Comparison of ENCODE assay signal across 19 cellular contexts in genomic region chr13:109844396-109844795, GRCh38. TPM values are rescaled to one million over a fixed set of nuclear protein-coding genes. Genes with fewer than 3 reads are reported as not detected.
A peak's percentile ranks its signal among the peaks of the same experiment; 100 is the strongest.
DNase-seq lines count a peak whose midpoint lies in the region; ATAC-seq and TF ChIP-seq lines count a peak whose summit lies in the region.
"Had no signal": no experiment of that assay in that cellular context is flagged by ENCODE, and none has a peak within 500 bp of the region (broad histone marks: within the 10 kb centered on the region; RNA-seq: fewer than 3 reads in every experiment).

No MANE protein-coding gene starts in this region.

- TF ChIP-seq CTCF in C4-2B (conservative IDR thresholded peaks at IDR 0.05) = no peak
- TF ChIP-seq CTCF in epithelial cell of esophagus (IDR thresholded peaks at IDR 0.05; ENCODE audit: insufficient read depth, low read depth, low read length, missing control alignments) = no peak

- peak overlapping the region; percentile 8; the same call in 1 of the 2 replicates for H3K27ac ChIP-seq in C4-2B
- no peak overlapping the region for H3K27ac ChIP-seq in neuronal stem cell (replicated peaks; ENCODE audit: low read length)
- H3K27ac ChIP-seq: BLaER1 treated with 17β-estradiol and CSF1 and Interleukin-3, amounts not matched to agents 10 nM and 100 nM; hepatocyte had no signal

- no peak overlapping the region for H3K4ac ChIP-seq in neuronal stem cell (ENCODE audit: low read length)

- H3K79me1 ChIP-seq in neuronal stem cell (ENCODE audit: low read depth, low read length) = no peaks in the 10 kb centered on the region

- H2BK12ac ChIP-seq in neuronal stem cell (ENCODE audit: low read length) = no peak overlapping the region

- no peak overlapping the region for H4K91ac ChIP-seq in neuronal stem cell (ENCODE audit: low read depth, low read length, poor library complexity)

- no peak overlapping the region for H2BK5ac ChIP-seq in neuronal stem cell (ENCODE audit: low read length)

- DNase-seq in MG63 = peak; percentile 14
- peak; percentile 78 for DNase-seq in epithelial cell of esophagus (ENCODE audit: low read depth)
- DNase-seq in renal cortical epithelial cell (ENCODE audit: low read depth) = peak; percentile 31
- no peak for DNase-seq in neuronal stem cell (ENCODE audit: low spot score)
- DNase-seq in HAP-1 (ENCODE audit: low spot score in 2 of 2) = no peak
- no peak for DNase-seq in activated CD4-positive, alpha-beta T cell treated with anti-CD3 and anti-CD28 coated beads, Interleukin-2, amount 50 U/mL, for 1 hour
- DNase-seq: activated CD4-positive, alpha-beta T cell treated with anti-CD3 and anti-CD28 coated beads for 1 hour; activated T-cell treated with anti-CD3 and anti-CD28 coated beads, Interleukin-2, amount 50 U/mL, for 24 hours; anterior cingulate cortex; effector memory CD4-positive, alpha-beta T cell; GF-D8; KG1; NCI-H2081; nucleus accumbens; stimulated activated CD4-positive, alpha-beta T cell treated with anti-CD3 and anti-CD28 coated beads, Interleukin-1b, Interleukin-23, amount 100 ng/mL, for 48 hours had no signal

- H2AK5ac ChIP-seq in neuronal stem cell (ENCODE audit: low read depth, low read length) = no peak overlapping the region

- no peak overlapping the region for H3K18ac ChIP-seq in neuronal stem cell (ENCODE audit: low read length)

- in situ Hi-C loops in HAP-1 (cut with MboI; ENCODE audit: low sequenced_read_pairs) = no loop called here

- H3K27me3 ChIP-seq in MG63 (no peaks in the 10 kb centered on the region; the same call in 1 of the 2 replicates), neuronal stem cell (ENCODE audit: control insufficient read depth in 3 of 3, insufficient read depth in 3 of 3, low read depth in 1 of 3, low read length in 3 of 3) (peaks cover 0 to 76% (median 0%) of the 10 kb centered on the region in 3 experiments), HAP-1 (ENCODE audit: low read depth) (no peaks in the 10 kb centered on the region)
- H3K27me3 ChIP-seq: BLaER1 treated with 17β-estradiol and CSF1 and Interleukin-3, amounts not matched to agents 10 nM and 100 nM had no signal

- no peak overlapping the region for H4K8ac ChIP-seq in neuronal stem cell (ENCODE audit: low read depth, low read length)

- H3K4me1 ChIP-seq in neuronal stem cell (ENCODE audit: control insufficient read depth in 2 of 2, insufficient read depth in 1 of 2, low read depth in 1 of 2, low read length in 2 of 2) (peaks cover 2 to 7% of the 10 kb centered on the region in 2 donors), HAP-1 (no peaks in the 10 kb centered on the region)

- no peak overlapping the region for H3K9ac ChIP-seq in neuronal stem cell (ENCODE audit: low read depth, low read length, poor library complexity)
- H3K9ac ChIP-seq: BLaER1 treated with 17β-estradiol and CSF1 and Interleukin-3, amounts not matched to agents 10 nM and 100 nM had no signal

- H3K23ac ChIP-seq in neuronal stem cell (ENCODE audit: low read depth, low read length, poor library complexity) = no peak overlapping the region

- no peak overlapping the region for H2BK15ac ChIP-seq in neuronal stem cell (ENCODE audit: low read length)

- ATAC-seq in GM21447 (IDR thresholded peaks at IDR 0.05; ENCODE audit: unreplicated experiment) = no peak

- H2AFZ ChIP-seq in neuronal stem cell (ENCODE audit: low read length) = no peak overlapping the region
- H2AFZ ChIP-seq: hepatocyte had no signal

- no peak overlapping the region for H2BK120ac ChIP-seq in neuronal stem cell (ENCODE audit: low read depth, low read length)

- no peak overlapping the region for H3K14ac ChIP-seq in neuronal stem cell (ENCODE audit: low read length)

- WGBS in neuronal stem cell (ENCODE audit: extremely low coverage in 2 of 2, insufficient read length in 2 of 2, insufficient replicate concordance in 1 of 2), 2 donors = no CpG with 5 or more reads among the region's 9 CpGs

- H3K4me3 ChIP-seq in MG63 = no peak overlapping the region
- no peak overlapping the region for H3K4me3 ChIP-seq in epithelial cell of esophagus (ENCODE audit: low read length)
- H3K4me3 ChIP-seq in neuronal stem cell (ENCODE audit: low read length in 2 of 2) = no peak overlapping the region
- no peak overlapping the region for H3K4me3 ChIP-seq in HAP-1
- H3K4me3 ChIP-seq: BLaER1 treated with 17β-estradiol and CSF1 and Interleukin-3, amounts not matched to agents 10 nM and 100 nM; hepatocyte had no signal

- H3K36me3 ChIP-seq in MG63 (no peaks in the 10 kb centered on the region), neuronal stem cell (replicated peaks in 1 of 2; ENCODE audit: control insufficient read depth in 2 of 2, insufficient read depth in 2 of 2, low read length in 2 of 2) (no peaks in the 10 kb centered on the region), HAP-1 (replicated peaks) (no peaks in the 10 kb centered on the region)
- H3K36me3 ChIP-seq: BLaER1 treated with 17β-estradiol and CSF1 and Interleukin-3, amounts not matched to agents 10 nM and 100 nM had no signal

- H3K4me2 ChIP-seq in neuronal stem cell (ENCODE audit: insufficient read depth, low read length, poor library complexity, severe bottlenecking) = no peak overlapping the region
- H3K4me2 ChIP-seq: BLaER1 treated with 17β-estradiol and CSF1 and Interleukin-3, amounts not matched to agents 10 nM and 100 nM; hepatocyte had no signal

- H3K9me3 ChIP-seq in MG63 (no peaks in the 10 kb centered on the region), neuronal stem cell (replicated peaks in 1 of 2; ENCODE audit: control insufficient read depth in 2 of 2, insufficient read depth in 1 of 2, low read depth in 1 of 2, low read length in 2 of 2) (no peaks in the 10 kb centered on the region), HAP-1 (no peaks in the 10 kb centered on the region)
- H3K9me3 ChIP-seq: BLaER1 treated with 17β-estradiol and CSF1 and Interleukin-3, amounts not matched to agents 10 nM and 100 nM had no signal

RNA-seq across cellular contexts. Expression of gene IRS2, which starts 58.0 kb away (rescaled TPM):
- 0.33 and 0.35 TPM in 2 replicates for total RNA-seq in MG63 (2014; rRNA removed; shearing (Covaris generic); ENCODE audit: low replicate concordance)
- total RNA-seq in renal cortical epithelial cell = 6.8 and 22.3 TPM in 2 replicates
- polyA plus RNA-seq in neuronal stem cell (2013, experiment 1 of 2) = 18.1 TPM
- 18.9 TPM for polyA plus RNA-seq in neuronal stem cell (2013, experiment 2 of 2)

Comparison
In these comparisons a context has a peak if more than half of its experiments do, and no peak if none do; other contexts are left out.
1. DNase-seq: peak in MG63 (single experiment), epithelial cell of esophagus (single experiment) and renal cortical epithelial cell (single experiment); none in neuronal stem cell (single experiment), HAP-1 (0 of 2) and activated CD4-positive, alpha-beta T cell treated with anti-CD3 and anti-CD28 coated beads, Interleukin-2, amount 50 U/mL, for 1 hour (single experiment).